Comparison of ENCODE assay signal across 17 cellular contexts in genomic region chr22:42957958-42958357, GRCh38. TPM values are rescaled to one million over a fixed set of nuclear protein-coding genes. Genes with fewer than 3 reads are reported as not detected.
DNase-seq lines count a peak whose midpoint lies in the region; ATAC-seq, FAIRE-seq and TF ChIP-seq lines count a peak whose summit lies in the region.
"Had no signal": no experiment of that assay in that cellular context is flagged by ENCODE, and none has a peak within 500 bp of the region (broad histone marks: within the 10 kb centered on the region; RNA-seq: fewer than 3 reads in every experiment).

No MANE protein-coding gene starts in this region.

- no peak overlapping the region for H2AFZ ChIP-seq in HepG2 (ENCODE audit: low read length)
- no peak overlapping the region for H2AFZ ChIP-seq in MM.1S (ENCODE audit: low read length)

- no peak overlapping the region for H3K4me3 Mint-ChIP-seq in activated T-cell treated with anti-CD3 and anti-CD28 coated beads, Interleukin-2, amount 50 U/mL, for 4 hours
- peak overlapping the region; percentile 85 to 87 for H3K4me3 Mint-ChIP-seq in stimulated activated naive CD8-positive, alpha-beta T cell treated with anti-CD3 and anti-CD28 coated beads, Interleukin-15, amount 100 ng/mL, for 72 hours
- H3K4me3 Mint-ChIP-seq: activated CD4-positive, alpha-beta memory T cell treated with anti-CD3 and anti-CD28 coated beads for 36 hours; CD8-positive, alpha-beta memory T cell; naive B cell had no signal

- no peaks in the 10 kb centered on the region for H3K9me2 ChIP-seq in MM.1S (replicated peaks; ENCODE audit: insufficient read depth, low read length)

- peaks cover 10% of the 10 kb centered on the region for H3K36me3 Mint-ChIP-seq in activated T-cell treated with anti-CD3 and anti-CD28 coated beads, Interleukin-2, amount 50 U/mL, for 4 hours (ENCODE audit: insufficient read depth)
- H3K36me3 Mint-ChIP-seq: activated CD4-positive, alpha-beta memory T cell treated with anti-CD3 and anti-CD28 coated beads for 36 hours had no signal

- TF ChIP-seq POLR2A in HepG2 (IDR thresholded peaks at IDR 0.05; ENCODE audit: insufficient read depth in 1 of 2, low read depth in 2 of 2, low read length in 2 of 2): no peak

- H3K4me1 ChIP-seq in adipocyte (ENCODE audit: control insufficient read depth, insufficient read depth, low read length) (peaks cover 39% of the 10 kb centered on the region), HepG2 (ENCODE audit: insufficient read depth, low read length) (peaks cover 99% of the 10 kb centered on the region), MM.1S (ENCODE audit: low read length) (no peaks in the 10 kb centered on the region)

- no peaks in the 10 kb centered on the region for H3F3A ChIP-seq in MM.1S (ENCODE audit: insufficient read depth, low read length)

- FAIRE-seq in HepG2 (lab: Jason Lieb, UNC): no peak

- H3K27me3 Mint-ChIP-seq in activated T-cell treated with anti-CD3 and anti-CD28 coated beads, Interleukin-2, amount 50 U/mL, for 4 hours (ENCODE audit: low read depth): no peaks in the 10 kb centered on the region
- H3K27me3 Mint-ChIP-seq in stimulated activated naive CD8-positive, alpha-beta T cell treated with anti-CD3 and anti-CD28 coated beads, Interleukin-15, amount 100 ng/mL, for 72 hours: no peaks in the 10 kb centered on the region
- H3K27me3 Mint-ChIP-seq: activated CD4-positive, alpha-beta memory T cell treated with anti-CD3 and anti-CD28 coated beads for 36 hours; CD8-positive, alpha-beta memory T cell; naive B cell had no signal

- no peaks in the 10 kb centered on the region for H3K27me3 ChIP-seq in adipocyte (replicated peaks; ENCODE audit: control insufficient read depth, insufficient read depth, low read length)
- H3K27me3 ChIP-seq in HepG2 (ENCODE audit: control insufficient read depth in 1 of 2, insufficient read depth in 2 of 2, low read length in 2 of 2): no peaks in the 10 kb centered on the region
- no peaks in the 10 kb centered on the region for H3K27me3 ChIP-seq in MM.1S (replicated peaks; ENCODE audit: insufficient read depth, low read length)
- H3K27me3 ChIP-seq: vagina had no signal

- H3K9ac ChIP-seq in adipocyte (ENCODE audit: low read length): peak overlapping the region; percentile 40
- H3K9ac ChIP-seq in HepG2 (ENCODE audit: insufficient read depth, low read depth, low read length): no peak overlapping the region
- H3K9ac ChIP-seq in MM.1S (ENCODE audit: low read length): no peak overlapping the region

- POLR2A ChIA-PET in HepG2 (lab: Yijun Ruan, JAX): interaction anchor here (0.7 to 2.1 kb wide), 3 partner anchors 11 to 42 kb away, joined by 3 to 5 read pairs (median 3); no protein-coding TSS in a partner anchor

- no peaks in the 10 kb centered on the region for H3K9me3 Mint-ChIP-seq in activated T-cell treated with anti-CD3 and anti-CD28 coated beads, Interleukin-2, amount 50 U/mL, for 4 hours
- H3K9me3 Mint-ChIP-seq in stimulated activated naive CD8-positive, alpha-beta T cell treated with anti-CD3 and anti-CD28 coated beads, Interleukin-15, amount 100 ng/mL, for 72 hours: no peaks in the 10 kb centered on the region
- H3K9me3 Mint-ChIP-seq: activated CD4-positive, alpha-beta memory T cell treated with anti-CD3 and anti-CD28 coated beads for 36 hours; CD8-positive, alpha-beta memory T cell had no signal

- no TSS peak for BruUV-seq in HepG2 (replicated peaks; lab: Mats Ljungman, UMichigan)

- WGBS in HepG2 (ENCODE audit: low lambda C conversion rate): 91% methylated on average over 7 of the region's 7 CpGs

- H3K27ac ChIP-seq in HepG2 (ENCODE audit: extremely low read length, insufficient read depth, low read length) (no peak overlapping the region), MM.1S (ENCODE audit: low read length) (no peak overlapping the region)
- H3K27ac ChIP-seq: vagina had no signal

- in situ Hi-C loops in HepG2 (cut with HindIII; ENCODE audit: extremely low pct_ligation_motif_present, low pct_unique_long_range_greater_than_20kb): no loop called here

- H3K4me3 ChIP-seq in adipocyte (ENCODE audit: low read length): peak overlapping the region; percentile 57
- no peak overlapping the region for H3K4me3 ChIP-seq in HepG2 (replicated peaks in 1 of 3; ENCODE audit: insufficient read depth in 1 of 3, low read depth in 2 of 3, low read length in 3 of 3)
- no peak overlapping the region for H3K4me3 ChIP-seq in MM.1S (ENCODE audit: low read length)
- H3K4me3 ChIP-seq: vagina had no signal

- intact Hi-C loops in HepG2 (cut with micrococcal nuclease; ENCODE audit: unreplicated experiment): loop anchor here (5.0 kb wide), 1 partner anchor 46 kb away; no protein-coding TSS in a partner anchor

- DNase-seq in activated T-cell treated with anti-CD3 and anti-CD28 coated beads, Interleukin-2, amount 50 U/mL, for 4 hours: no peak
- DNase-seq in activated T-cell treated with anti-CD3 and anti-CD28 coated beads for 4 hours: no peak
- no peak for DNase-seq in adipocyte (ENCODE audit: low read depth)
- DNase-seq in HepG2 (ENCODE audit: low spot score): no peak
- DNase-seq in stimulated activated naive CD8-positive, alpha-beta T cell treated with anti-CD3 and anti-CD28 coated beads, Interleukin-15, amount 100 ng/mL, for 72 hours: no peak
- DNase-seq in OCI-M1 (lab: John Stamatoyannopoulos, UW): no peak
- DNase-seq in MM.1S: no peak
- DNase-seq: ACHN; activated CD4-positive, alpha-beta memory T cell treated with anti-CD3 and anti-CD28 coated beads for 36 hours; CD8-positive, alpha-beta memory T cell; naive B cell; NCI-H187; NCI-H774; retina; T-helper 9 cell had no signal

- H3K79me2 ChIP-seq in HepG2 (ENCODE audit: insufficient read depth, low read length): peaks cover 94% of the 10 kb centered on the region
- H3K79me2 ChIP-seq in MM.1S (ENCODE audit: low read length): no peaks in the 10 kb centered on the region

- CTCF ChIA-PET in HepG2 (lab: Yijun Ruan, JAX; ENCODE audit: low intra/inter-chr PET ratio, low total read pairs): no interaction called here

- TF ChIP-seq CTCF in HepG2 (CRISPR knock-in tag; IDR thresholded peaks at IDR 0.05) (no peak), MM.1S (IDR thresholded peaks at IDR 0.05; ENCODE audit: low read length) (no peak)

- H3K27ac Mint-ChIP-seq in stimulated activated naive CD8-positive, alpha-beta T cell treated with anti-CD3 and anti-CD28 coated beads, Interleukin-15, amount 100 ng/mL, for 72 hours: peak overlapping the region; percentile 23 to 95
- H3K27ac Mint-ChIP-seq: activated CD4-positive, alpha-beta memory T cell treated with anti-CD3 and anti-CD28 coated beads for 36 hours had no signal

- H3K4me2 ChIP-seq in HepG2 (ENCODE audit: low read depth, low read length) (0 out of 2 replicates have a peak overlapping the region, but pooled peaks have one; percentile 76), MM.1S (ENCODE audit: low read depth, low read length) (no peak overlapping the region)

- H3K36me3 ChIP-seq in adipocyte (ENCODE audit: control insufficient read depth, insufficient read depth, low read length, severe bottlenecking) (no peaks in the 10 kb centered on the region), HepG2 (replicated peaks in 1 of 2; ENCODE audit: control insufficient read depth in 1 of 2, insufficient read depth in 2 of 2, low read length in 2 of 2) (peaks cover 4 to 14% of the 10 kb centered on the region in 2 experiments; a peak in 3 of 5 replicates), MM.1S (replicated peaks; ENCODE audit: insufficient read depth, low read length) (no peaks in the 10 kb centered on the region)
- H3K36me3 ChIP-seq: vagina had no signal

- no peak for TF ChIP-seq EP300 in HepG2 (IDR thresholded peaks at IDR 0.05; ENCODE audit: low read depth in 2 of 2, low read length in 2 of 2)
- no peak for TF ChIP-seq EP300 in HepG2 (CRISPR knock-in tag; IDR thresholded peaks at IDR 0.05; ENCODE audit: borderline replicate concordance)

- peak; percentile 30 to 59 for ATAC-seq in activated T-cell treated with anti-CD3 and anti-CD28 coated beads, Interleukin-2, amount 50 U/mL, for 4 hours
- no peak for ATAC-seq in HepG2
- peak; percentile 58 for ATAC-seq in stimulated activated naive CD8-positive, alpha-beta T cell treated with anti-CD3 and anti-CD28 coated beads, Interleukin-15, amount 100 ng/mL, for 72 hours
- ATAC-seq in HG03108 (IDR thresholded peaks at IDR 0.05; ENCODE audit: unreplicated experiment): no peak

- H3K4me1 Mint-ChIP-seq in activated T-cell treated with anti-CD3 and anti-CD28 coated beads, Interleukin-2, amount 50 U/mL, for 4 hours (ENCODE audit: low read depth): peaks cover 53% of the 10 kb centered on the region
- H3K4me1 Mint-ChIP-seq in stimulated activated naive CD8-positive, alpha-beta T cell treated with anti-CD3 and anti-CD28 coated beads, Interleukin-15, amount 100 ng/mL, for 72 hours: peaks cover 66% of the 10 kb centered on the region

- H3K9me3 ChIP-seq in adipocyte (ENCODE audit: control insufficient read depth, low read length) (no peaks in the 10 kb centered on the region), HepG2 (ENCODE audit: low read length) (no peaks in the 10 kb centered on the region), MM.1S (replicated peaks; ENCODE audit: insufficient read depth, low read length) (no peaks in the 10 kb centered on the region)
- H3K9me3 ChIP-seq: vagina had no signal

- TF ChIP-seq RAD21 in HepG2 (CRISPR knock-in tag; IDR thresholded peaks at IDR 0.05): no peak

- H4K20me1 ChIP-seq in HepG2 (ENCODE audit: insufficient read depth, low read length) (no peaks in the 10 kb centered on the region; the same call in 1 of the 2 replicates), MM.1S (ENCODE audit: insufficient read depth, low read length) (no peaks in the 10 kb centered on the region)

RNA-seq across cellular contexts. Expression of gene PACSIN2, which starts 57.0 kb away (rescaled TPM):
- 10 to 100 TPM; 24.5 to 30.2 (median 28.1) TPM for total RNA-seq in activated T-cell treated with anti-CD3 and anti-CD28 coated beads, Interleukin-2, amount 50 U/mL, for 4 hours
- total RNA-seq in HepG2 (2016; rRNA removed; fragmentation: Illumina TruSeq; extraction: Trizol): 54.1 and 65.1 TPM in 2 replicates
- total RNA-seq in HepG2 (2016; cell fraction: cytosol; rRNA removed; fragmentation: Illumina TruSeq; extraction: Trizol; ENCODE audit: low read depth): 5.4 and 5.7 TPM in 2 replicates
- total RNA-seq in HepG2 (2016; cell fraction: insoluble cytoplasmic fraction; rRNA removed; fragmentation: Illumina TruSeq; extraction: Trizol): 53.7 and 62.1 TPM in 2 replicates
- total RNA-seq in HepG2 (2016; cell fraction: membrane; rRNA removed; fragmentation: Illumina TruSeq; extraction: Trizol): 15.4 and 16.7 TPM in 2 replicates
- 35.2 and 37.4 TPM in 2 replicates for total RNA-seq in HepG2 (2016; cell fraction: nucleus; rRNA removed; fragmentation: Illumina TruSeq; extraction: Trizol)
- polyA plus RNA-seq in HepG2 (2011; rRNA removed): 64.1 and 68.8 TPM in 2 replicates
- 70.2 and 76.7 TPM in 2 replicates for polyA plus RNA-seq in HepG2 (2011; cell fraction: cytosol; rRNA removed)
- 42.1 and 45.1 TPM in 2 replicates for polyA plus RNA-seq in HepG2 (2011; cell fraction: nucleus; rRNA removed)
- polyA plus RNA-seq in HepG2 (2012): 42.2 and 49.5 TPM in 2 replicates
- polyA plus RNA-seq in HepG2 (2016; cell fraction: cytosol; fragmentation: Illumina TruSeq; extraction: Trizol; ENCODE audit: low read depth): 3.1 and 3.5 TPM in 2 replicates
- 60.9 and 68.0 TPM in 2 replicates for polyA plus RNA-seq in HepG2 (2016; cell fraction: insoluble cytoplasmic fraction; fragmentation: Illumina TruSeq; extraction: Trizol; ENCODE audit: low read depth)
- 8.6 and 9.2 TPM in 2 replicates for polyA plus RNA-seq in HepG2 (2016; cell fraction: membrane; fragmentation: Illumina TruSeq; extraction: Trizol; ENCODE audit: low read depth)
- 40.7 and 42.6 TPM in 2 replicates for polyA plus RNA-seq in HepG2 (2016; cell fraction: nucleus; fragmentation: Illumina TruSeq; extraction: Trizol; ENCODE audit: insufficient read depth, low read depth)
- 20.8 and 43.5 TPM in 2 replicates for polyA minus RNA-seq in HepG2 (2011; rRNA and poly(A)+ RNA removed; ENCODE audit: low replicate concordance)
- 26.2 and 26.4 TPM in 2 replicates for polyA minus RNA-seq in HepG2 (2011; cell fraction: cytosol; rRNA and poly(A)+ RNA removed)
- polyA minus RNA-seq in HepG2 (2011; cell fraction: nucleus; rRNA and poly(A)+ RNA removed): 29.3 and 33.6 TPM in 2 replicates

Comparison
In these comparisons a context has a peak if more than half of its experiments do, and no peak if none do; other contexts are left out.
1. ATAC-seq: peak in activated T-cell treated with anti-CD3 and anti-CD28 coated beads, Interleukin-2, amount 50 U/mL, for 4 hours (2 of 2) and stimulated activated naive CD8-positive, alpha-beta T cell treated with anti-CD3 and anti-CD28 coated beads, Interleukin-15, amount 100 ng/mL, for 72 hours (single experiment); none in HepG2 (single experiment) and HG03108 (single experiment).